ENCODE assay signal across 19 cellular contexts in genomic region chr17:41160190-41160589, GRCh38. TPM values are rescaled to one million over a fixed set of nuclear protein-coding genes. Genes with fewer than 3 reads are reported as not detected.
"Had no signal": no experiment of that assay in that cellular context is flagged by ENCODE, and none has a peak within 500 bp of the region (broad histone marks: within the 10 kb centered on the region; RNA-seq: fewer than 3 reads in every experiment).

No MANE protein-coding gene starts in this region.

RNA-seq across cellular contexts. Expression of gene KRTAP4-4, which starts 0.4 kb away (rescaled TPM):
- total RNA-seq: activated naive CD4-positive, alpha-beta T cell treated with anti-CD3 and anti-CD28 coated beads for 36 hours; activated naive CD4-positive, alpha-beta T cell treated with anti-CD3 and anti-CD28 coated beads, Interleukin-2, amount 50 U/mL, for 72 hours; activated naive CD8-positive, alpha-beta T cell treated with anti-CD3 and anti-CD28 coated beads for 36 hours; activated naive CD8-positive, alpha-beta T cell treated with anti-CD3 and anti-CD28 coated beads, Interleukin-2, amount 10 ng/mL, durations not matched to agents 7 days and 5 days; activated T-cell treated with anti-CD3 and anti-CD28 coated beads, Interleukin-2, amount 50 U/mL, for 4 hours; activated T-cell treated with anti-CD3 and anti-CD28 coated beads, Interleukin-2, amount 50 U/mL, for 72 hours; activated T-helper 1 cell treated with anti-CD3 and anti-CD28 coated beads, Interleukin-12 subunit alpha, Interleukin-12 subunit beta, Interleukin-2, Interleukin-4 antibody, amounts not matched to agents 30 ng/mL and 10 ng/mL and 1 ng/mL, durations not matched to agents 14 hours and 24 hours and 36 hours; activated T-helper 17 cell treated with anti-CD3 and anti-CD28 coated beads, Interleukin-2, amount 50 U/mL, for 72 hours; activated T-helper 2 cell treated with anti-CD3 and anti-CD28 coated beads, Interferon-gamma antibody, Interleukin-2, Interleukin-4, amounts not matched to agents 10 μg/mL and 5 μg/mL and 100 μg/mL, durations not matched to agents 14 hours and 24 hours and 36 hours; adrenal gland; aorta; ascending aorta; astrocyte; body of pancreas; breast epithelium; bronchial epithelial cell; cardiac muscle cell; cardiac septum had no signal
- polyA plus RNA-seq: adipose tissue, adrenal gland, aorta, cardiac muscle cell had no signal

RNA-seq across cellular contexts. Expression of gene KRTAP4-3, which starts 7.8 kb away (rescaled TPM):
- total RNA-seq: activated naive CD4-positive, alpha-beta T cell treated with anti-CD3 and anti-CD28 coated beads for 36 hours; activated naive CD4-positive, alpha-beta T cell treated with anti-CD3 and anti-CD28 coated beads, Interleukin-2, amount 50 U/mL, for 72 hours; activated naive CD8-positive, alpha-beta T cell treated with anti-CD3 and anti-CD28 coated beads for 36 hours; activated naive CD8-positive, alpha-beta T cell treated with anti-CD3 and anti-CD28 coated beads, Interleukin-2, amount 10 ng/mL, durations not matched to agents 7 days and 5 days; activated T-cell treated with anti-CD3 and anti-CD28 coated beads, Interleukin-2, amount 50 U/mL, for 4 hours; activated T-cell treated with anti-CD3 and anti-CD28 coated beads, Interleukin-2, amount 50 U/mL, for 72 hours; activated T-helper 1 cell treated with anti-CD3 and anti-CD28 coated beads, Interleukin-12 subunit alpha, Interleukin-12 subunit beta, Interleukin-2, Interleukin-4 antibody, amounts not matched to agents 30 ng/mL and 10 ng/mL and 1 ng/mL, durations not matched to agents 14 hours and 24 hours and 36 hours; activated T-helper 17 cell treated with anti-CD3 and anti-CD28 coated beads, Interleukin-2, amount 50 U/mL, for 72 hours; activated T-helper 2 cell treated with anti-CD3 and anti-CD28 coated beads, Interferon-gamma antibody, Interleukin-2, Interleukin-4, amounts not matched to agents 10 μg/mL and 5 μg/mL and 100 μg/mL, durations not matched to agents 14 hours and 24 hours and 36 hours; adrenal gland; aorta; ascending aorta; astrocyte; body of pancreas; breast epithelium; bronchial epithelial cell; cardiac muscle cell; cardiac septum had no signal
- polyA plus RNA-seq: adipose tissue, adrenal gland, aorta, cardiac muscle cell had no signal

RNA-seq across cellular contexts. Expression of gene KRTAP4-5, which starts 10.6 kb away (rescaled TPM):
- total RNA-seq: activated naive CD4-positive, alpha-beta T cell treated with anti-CD3 and anti-CD28 coated beads for 36 hours; activated naive CD4-positive, alpha-beta T cell treated with anti-CD3 and anti-CD28 coated beads, Interleukin-2, amount 50 U/mL, for 72 hours; activated naive CD8-positive, alpha-beta T cell treated with anti-CD3 and anti-CD28 coated beads for 36 hours; activated naive CD8-positive, alpha-beta T cell treated with anti-CD3 and anti-CD28 coated beads, Interleukin-2, amount 10 ng/mL, durations not matched to agents 7 days and 5 days; activated T-cell treated with anti-CD3 and anti-CD28 coated beads, Interleukin-2, amount 50 U/mL, for 4 hours; activated T-cell treated with anti-CD3 and anti-CD28 coated beads, Interleukin-2, amount 50 U/mL, for 72 hours; activated T-helper 1 cell treated with anti-CD3 and anti-CD28 coated beads, Interleukin-12 subunit alpha, Interleukin-12 subunit beta, Interleukin-2, Interleukin-4 antibody, amounts not matched to agents 30 ng/mL and 10 ng/mL and 1 ng/mL, durations not matched to agents 14 hours and 24 hours and 36 hours; activated T-helper 17 cell treated with anti-CD3 and anti-CD28 coated beads, Interleukin-2, amount 50 U/mL, for 72 hours; activated T-helper 2 cell treated with anti-CD3 and anti-CD28 coated beads, Interferon-gamma antibody, Interleukin-2, Interleukin-4, amounts not matched to agents 10 μg/mL and 5 μg/mL and 100 μg/mL, durations not matched to agents 14 hours and 24 hours and 36 hours; adrenal gland; aorta; ascending aorta; astrocyte; body of pancreas; breast epithelium; bronchial epithelial cell; cardiac muscle cell; cardiac septum had no signal
- polyA plus RNA-seq: adipose tissue, adrenal gland, aorta, cardiac muscle cell had no signal

RNA-seq across cellular contexts. Expression of gene KRTAP4-2, which starts 17.8 kb away (rescaled TPM):
- total RNA-seq: activated naive CD4-positive, alpha-beta T cell treated with anti-CD3 and anti-CD28 coated beads for 36 hours; activated naive CD4-positive, alpha-beta T cell treated with anti-CD3 and anti-CD28 coated beads, Interleukin-2, amount 50 U/mL, for 72 hours; activated naive CD8-positive, alpha-beta T cell treated with anti-CD3 and anti-CD28 coated beads for 36 hours; activated naive CD8-positive, alpha-beta T cell treated with anti-CD3 and anti-CD28 coated beads, Interleukin-2, amount 10 ng/mL, durations not matched to agents 7 days and 5 days; activated T-cell treated with anti-CD3 and anti-CD28 coated beads, Interleukin-2, amount 50 U/mL, for 4 hours; activated T-cell treated with anti-CD3 and anti-CD28 coated beads, Interleukin-2, amount 50 U/mL, for 72 hours; activated T-helper 1 cell treated with anti-CD3 and anti-CD28 coated beads, Interleukin-12 subunit alpha, Interleukin-12 subunit beta, Interleukin-2, Interleukin-4 antibody, amounts not matched to agents 30 ng/mL and 10 ng/mL and 1 ng/mL, durations not matched to agents 14 hours and 24 hours and 36 hours; activated T-helper 17 cell treated with anti-CD3 and anti-CD28 coated beads, Interleukin-2, amount 50 U/mL, for 72 hours; activated T-helper 2 cell treated with anti-CD3 and anti-CD28 coated beads, Interferon-gamma antibody, Interleukin-2, Interleukin-4, amounts not matched to agents 10 μg/mL and 5 μg/mL and 100 μg/mL, durations not matched to agents 14 hours and 24 hours and 36 hours; adrenal gland; aorta; ascending aorta; astrocyte; body of pancreas; breast epithelium; bronchial epithelial cell; cardiac muscle cell; cardiac septum had no signal
- polyA plus RNA-seq: adipose tissue, adrenal gland, aorta, cardiac muscle cell had no signal

RNA-seq across cellular contexts. Expression of gene KRTAP4-6, which starts 19.8 kb away (rescaled TPM):
- total RNA-seq: activated naive CD4-positive, alpha-beta T cell treated with anti-CD3 and anti-CD28 coated beads for 36 hours; activated naive CD4-positive, alpha-beta T cell treated with anti-CD3 and anti-CD28 coated beads, Interleukin-2, amount 50 U/mL, for 72 hours; activated naive CD8-positive, alpha-beta T cell treated with anti-CD3 and anti-CD28 coated beads for 36 hours; activated naive CD8-positive, alpha-beta T cell treated with anti-CD3 and anti-CD28 coated beads, Interleukin-2, amount 10 ng/mL, durations not matched to agents 7 days and 5 days; activated T-cell treated with anti-CD3 and anti-CD28 coated beads, Interleukin-2, amount 50 U/mL, for 4 hours; activated T-cell treated with anti-CD3 and anti-CD28 coated beads, Interleukin-2, amount 50 U/mL, for 72 hours; activated T-helper 1 cell treated with anti-CD3 and anti-CD28 coated beads, Interleukin-12 subunit alpha, Interleukin-12 subunit beta, Interleukin-2, Interleukin-4 antibody, amounts not matched to agents 30 ng/mL and 10 ng/mL and 1 ng/mL, durations not matched to agents 14 hours and 24 hours and 36 hours; activated T-helper 17 cell treated with anti-CD3 and anti-CD28 coated beads, Interleukin-2, amount 50 U/mL, for 72 hours; activated T-helper 2 cell treated with anti-CD3 and anti-CD28 coated beads, Interferon-gamma antibody, Interleukin-2, Interleukin-4, amounts not matched to agents 10 μg/mL and 5 μg/mL and 100 μg/mL, durations not matched to agents 14 hours and 24 hours and 36 hours; adrenal gland; aorta; ascending aorta; astrocyte; body of pancreas; breast epithelium; bronchial epithelial cell; cardiac muscle cell; cardiac septum had no signal
- polyA plus RNA-seq: adipose tissue, adrenal gland, aorta, cardiac muscle cell had no signal
